ENCODE assay signal across 8 cellular contexts in genomic region chrX:56764153-56764974, GRCh38.
A peak's percentile ranks its signal among the peaks of the same experiment; 100 is the strongest.
DNase-seq lines count a peak whose midpoint lies in the region; ATAC-seq lines count a peak whose summit lies in the region.

No MANE protein-coding gene starts in this region.

- DNase-seq in RPMI8226 (peak; percentile 69), astrocyte of the hippocampus (ENCODE audit: low read depth, low spot score) (peak; percentile 90), iPS-NIHi11 (ENCODE audit: low spot score) (peak; percentile 49), NCI-H1694 treated with DMSO at 0.1 percent for 48 hours (lab: John Stamatoyannopoulos, UW) (no peak), C1 segment of cervical spinal cord (lab: John Stamatoyannopoulos, UW) (no peak)
- peak; percentile 37 for DNase-seq in stimulated activated CD4-positive, alpha-beta T cell treated with anti-CD3 and anti-CD28 coated beads, Interleukin-12 subunit alpha, Interleukin-12 subunit beta, amount 100 ng/mL, for 4 hours

- peak; percentile 39 for ATAC-seq in GM18499 (IDR thresholded peaks at IDR 0.05; ENCODE audit: insufficient read depth, unreplicated experiment)
- ATAC-seq in HG02840 (IDR thresholded peaks at IDR 0.05; ENCODE audit: low FRiP score, unreplicated experiment), result peak; percentile 47

Comparison
In these comparisons a context has a peak if more than half of its experiments do, and no peak if none do; other contexts are left out.
1. DNase-seq: peak in RPMI8226 (single experiment), astrocyte of the hippocampus (single experiment), iPS-NIHi11 (single experiment) and stimulated activated CD4-positive, alpha-beta T cell treated with anti-CD3 and anti-CD28 coated beads, Interleukin-12 subunit alpha, Interleukin-12 subunit beta, amount 100 ng/mL, for 4 hours (single experiment); none in NCI-H1694 treated with DMSO at 0.1 percent for 48 hours (single experiment) and C1 segment of cervical spinal cord (0 of 14).